In the genomic region with DNA sequence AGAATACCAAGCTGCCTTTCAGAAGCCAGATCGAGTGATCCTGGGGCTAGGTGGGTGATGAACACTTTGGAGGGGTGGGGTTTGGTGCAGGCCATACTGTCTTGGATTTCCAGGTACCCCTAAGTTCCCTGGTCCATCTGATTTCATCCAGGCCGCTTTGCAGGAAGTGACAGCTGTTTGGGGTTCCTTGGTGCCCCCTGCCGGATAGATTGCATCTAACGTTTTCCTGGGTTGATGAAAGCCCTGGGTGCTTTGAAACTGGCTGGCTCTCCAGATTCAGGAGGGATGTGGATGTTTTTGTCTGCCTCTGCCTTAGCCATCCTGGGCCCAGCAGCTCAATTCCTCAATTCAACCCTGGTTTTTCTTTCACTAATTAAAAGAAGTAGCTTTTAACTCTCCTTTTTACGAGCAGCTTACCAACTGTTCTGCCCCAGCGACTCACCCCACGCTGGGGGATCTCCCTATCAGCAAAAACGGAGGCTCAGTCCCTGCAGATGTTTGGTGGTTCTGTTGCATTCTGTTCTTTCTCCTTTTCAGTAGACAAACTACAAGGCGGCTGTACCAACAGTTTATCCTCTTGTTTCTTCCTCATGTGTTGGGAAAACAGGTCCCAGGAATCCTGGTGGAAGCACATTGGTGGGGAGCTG, we compare ENCODE assay signal across 8 cellular contexts. TPM values are rescaled to one million over a fixed set of nuclear protein-coding genes. Genes with fewer than 3 reads are reported as not detected.
DNase-seq lines count a peak whose midpoint lies in the region; ATAC-seq and TF ChIP-seq lines count a peak whose summit lies in the region.

No MANE protein-coding gene starts in this region.

- peak; percentile 92 for TF ChIP-seq CTCF in choroid plexus epithelial cell (conservative IDR thresholded peaks at IDR 0.05; ENCODE audit: low read depth, low read length)

- ATAC-seq in GM18502 (IDR thresholded peaks at IDR 0.05; ENCODE audit: poor library complexity, unreplicated experiment) (peak; percentile 90), HG02970 (IDR thresholded peaks at IDR 0.05; ENCODE audit: low FRiP score, unreplicated experiment) (peak; percentile 78), left lobe of liver (peak; percentile 95)

- DNase-seq in A172 (ENCODE audit: low spot score) (peak; percentile 72), NCI-H2196 treated with DMSO at 0.1 percent for 48 hours (lab: John Stamatoyannopoulos, UW; ENCODE audit: unreplicated experiment) (peak; percentile 4), choroid plexus epithelial cell (ENCODE audit: low read depth) (peak; percentile 82), left lobe of liver (ENCODE audit: low spot score) (peak; percentile 64)
- DNase-seq in activated CD4-positive, alpha-beta T cell treated with anti-CD3 and anti-CD28 coated beads for 1 hour, result peak; percentile 48
- DNase-seq in stimulated activated CD4-positive, alpha-beta T cell treated with anti-CD3 and anti-CD28 coated beads, Interleukin-4, amount 100 ng/mL, for 48 hours (ENCODE audit: low read depth in 2 of 2), result peak; percentile 61 to 69

- no peak overlapping the region for H3K4me3 ChIP-seq in choroid plexus epithelial cell (ENCODE audit: low read depth, low read length)

RNA-seq across cellular contexts. Expression of gene ARHGEF4, which starts 37.1 kb away (rescaled TPM):
- total RNA-seq in A172 (2014; rRNA removed; shearing (Covaris generic)), result 6.6 and 12.2 TPM in 2 replicates
- total RNA-seq in left lobe of liver, result 1.3 TPM

Comparison
In these comparisons a context has a peak if more than half of its experiments do, and no peak if none do; other contexts are left out.
1. DNase-seq: peak in every context shown above with its lines; median percentile 82 in choroid plexus epithelial cell; 72 in A172; 65 in stimulated activated CD4-positive, alpha-beta T cell treated with anti-CD3 and anti-CD28 coated beads, Interleukin-4, amount 100 ng/mL, for 48 hours; 64 in left lobe of liver; 48 in activated CD4-positive, alpha-beta T cell treated with anti-CD3 and anti-CD28 coated beads for 1 hour; 4 in NCI-H2196 treated with DMSO at 0.1 percent for 48 hours.